ENCODE assay signal across 1 cellular context in genomic region chr19:54919641-54920563, GRCh38.
A peak's percentile ranks its signal among the peaks of the same experiment; 100 is the strongest.
TF ChIP-seq lines count a peak whose summit lies in the region.
"Not testable (repeated sequence)": the region's sequence is repeated elsewhere in the genome, so short reads cannot be mapped to it uniquely, and the experiment has no call there.

No MANE protein-coding gene starts in this region.

TF ChIP-seq in HepG2, 621 proteins besides CTCF, POLR2A, EP300 and RAD21:
- TF ChIP-seq STAG1 (CRISPR knock-in tag; IDR thresholded peaks at IDR 0.05): peak; percentile 31; the same call in 1 of the 2 replicates
- TF ChIP-seq SMC3 (IDR thresholded peaks at IDR 0.05; ENCODE audit: low read length): 0 out of 2 replicates have a peak, but pooled peaks have one; percentile 10
- TF ChIP-seq, protein P1, sequence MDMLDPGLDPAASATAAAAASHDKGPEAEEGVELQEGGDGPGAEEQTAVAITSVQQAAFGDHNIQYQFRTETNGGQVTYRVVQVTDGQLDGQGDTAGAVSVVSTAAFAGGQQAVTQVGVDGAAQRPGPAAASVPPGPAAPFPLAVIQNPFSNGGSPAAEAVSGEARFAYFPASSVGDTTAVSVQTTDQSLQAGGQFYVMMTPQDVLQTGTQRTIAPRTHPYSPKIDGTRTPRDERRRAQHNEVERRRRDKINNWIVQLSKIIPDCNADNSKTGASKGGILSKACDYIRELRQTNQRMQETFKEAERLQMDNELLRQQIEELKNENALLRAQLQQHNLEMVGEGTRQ (IDR thresholded peaks at IDR 0.05; ENCODE audit: low read depth, low read length): peak; percentile 38; the same call in 1 of the 2 replicates
- TF ChIP-seq, protein P1 (CRISPR knock-in tag; IDR thresholded peaks at IDR 0.05; ENCODE audit: borderline replicate concordance): not testable (repeated sequence)
- TF ChIP-seq RAD51 (IDR thresholded peaks at IDR 0.05; ENCODE audit: borderline replicate concordance): peak; percentile 54; the same call in 1 of the 2 replicates
